In the genomic region with DNA sequence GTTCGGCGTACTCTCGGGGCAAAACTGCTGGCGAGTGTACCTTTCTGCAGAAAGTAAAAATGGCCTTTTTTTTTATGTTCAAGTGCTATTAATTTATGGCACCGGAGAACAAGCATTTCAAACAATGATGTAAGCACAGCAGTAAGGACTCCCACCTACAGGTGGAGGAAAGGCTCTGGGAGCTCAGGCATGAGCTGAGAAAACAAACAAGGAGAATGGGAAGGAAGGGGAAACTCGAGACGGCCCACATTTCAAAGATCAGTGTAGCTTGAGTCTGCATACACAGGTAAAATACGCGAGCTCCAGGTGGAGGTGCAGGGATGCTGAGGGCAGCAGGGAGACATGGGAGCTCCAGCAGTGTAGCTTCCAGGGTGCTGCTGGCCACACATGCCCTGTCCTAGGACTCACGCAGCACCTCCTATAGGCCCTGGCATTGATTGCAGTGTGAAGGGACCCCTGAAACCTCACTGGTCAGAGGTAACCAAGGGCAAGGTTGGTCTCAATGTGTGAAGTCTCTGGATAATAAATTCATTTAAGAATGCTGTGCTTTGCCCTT, we compare ENCODE assay signal across 1 cellular context.
TF ChIP-seq lines count a peak whose summit lies in the region.

No MANE protein-coding gene starts in this region.

TF ChIP-seq in Ishikawa, 13 proteins besides CTCF, POLR2A, EP300 and RAD21 (continued from another document):
- no peak for TF ChIP-seq REST (IDR thresholded peaks at IDR 0.05; ENCODE audit: low read depth)
- TF ChIP-seq, protein P1, sequence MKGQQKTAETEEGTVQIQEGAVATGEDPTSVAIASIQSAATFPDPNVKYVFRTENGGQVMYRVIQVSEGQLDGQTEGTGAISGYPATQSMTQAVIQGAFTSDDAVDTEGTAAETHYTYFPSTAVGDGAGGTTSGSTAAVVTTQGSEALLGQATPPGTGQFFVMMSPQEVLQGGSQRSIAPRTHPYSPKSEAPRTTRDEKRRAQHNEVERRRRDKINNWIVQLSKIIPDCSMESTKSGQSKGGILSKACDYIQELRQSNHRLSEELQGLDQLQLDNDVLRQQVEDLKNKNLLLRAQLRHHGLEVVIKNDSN (IDR thresholded peaks at IDR 0.05) = no peak
